In genomic region chr20:334578-334977, GRCh38 we compare ENCODE assay signal across 22 cellular contexts. TPM values are rescaled to one million over a fixed set of nuclear protein-coding genes. Genes with fewer than 3 reads are reported as not detected.
DNase-seq lines count a peak whose midpoint lies in the region; ATAC-seq, FAIRE-seq and TF ChIP-seq lines count a peak whose summit lies in the region.
"Had no signal": no experiment of that assay in that cellular context is flagged by ENCODE, and none has a peak within 500 bp of the region (broad histone marks: within the 10 kb centered on the region; RNA-seq: fewer than 3 reads in every experiment).

No MANE protein-coding gene starts in this region.

- H3K9me3 Mint-ChIP-seq in nephron = no peaks in the 10 kb centered on the region
- H3K9me3 Mint-ChIP-seq: CD4-positive, CD25-positive, alpha-beta regulatory T cell; CD8-positive, alpha-beta T cell had no signal

- no TSS peak for BruUV-seq in HepG2 (replicated peaks; lab: Mats Ljungman, UMichigan)

- H3K36me3 ChIP-seq in HepG2 (replicated peaks in 1 of 2; ENCODE audit: control insufficient read depth in 1 of 2, insufficient read depth in 2 of 2, low read length in 2 of 2) (no peaks in the 10 kb centered on the region), right lobe of liver (no peaks in the 10 kb centered on the region)
- H3K36me3 ChIP-seq in effector memory CD4-positive, alpha-beta T cell (ENCODE audit: control insufficient read depth, insufficient read depth, low read length) = no peaks in the 10 kb centered on the region

- H3K4me3 ChIP-seq in HepG2 (replicated peaks in 1 of 3; ENCODE audit: insufficient read depth in 1 of 3, low read depth in 2 of 3, low read length in 3 of 3) = no peak overlapping the region
- H3K4me3 ChIP-seq in right lobe of liver = no peak overlapping the region
- H3K4me3 ChIP-seq in effector memory CD4-positive, alpha-beta T cell (ENCODE audit: insufficient read depth, low read depth, low read length, poor library complexity, severe bottlenecking) = no peak overlapping the region
- H3K4me3 ChIP-seq: BLaER1, GM12878, GM23248 had no signal

- no peak overlapping the region for H2AFZ ChIP-seq in HepG2 (ENCODE audit: low read length)
- H2AFZ ChIP-seq: GM23248 had no signal

- TF ChIP-seq POLR2A in HepG2 (IDR thresholded peaks at IDR 0.05; ENCODE audit: insufficient read depth in 1 of 2, low read depth in 2 of 2, low read length in 2 of 2) (no peak), right lobe of liver (IDR thresholded peaks at IDR 0.05) (no peak)

- no peak for ATAC-seq in HepG2
- no peak for ATAC-seq in right lobe of liver
- ATAC-seq: CD8-positive, alpha-beta T cell; GM12878 had no signal

- peak overlapping the region in 2 of 3 experiments; percentile 12 to 53 for H3K27ac Mint-ChIP-seq in nephron
- H3K27ac Mint-ChIP-seq: B cell; CD4-positive, CD25-positive, alpha-beta regulatory T cell; CD8-positive, alpha-beta T cell had no signal

- DNase-seq in HepG2 (ENCODE audit: low spot score) = no peak
- DNase-seq in right lobe of liver = no peak
- no peak for DNase-seq in activated CD4-positive, alpha-beta T cell treated with anti-CD3 and anti-CD28 coated beads for 4 hours
- no peak for DNase-seq in effector memory CD4-positive, alpha-beta T cell
- DNase-seq: Caco-2; CD4-positive, CD25-positive, alpha-beta regulatory T cell; CD8-positive, alpha-beta T cell; DMS153; DND-41; GM23248; H7; HCEC 1CT had no signal

- peaks cover 3% of the 10 kb centered on the region for H3K27me3 Mint-ChIP-seq in nephron (ENCODE audit: low read depth)
- H3K27me3 Mint-ChIP-seq: B cell; CD4-positive, CD25-positive, alpha-beta regulatory T cell had no signal

- 86% methylated on average over 8 of the region's 8 CpGs for WGBS in HepG2 (ENCODE audit: low lambda C conversion rate)
- WGBS in right lobe of liver (ENCODE audit: insufficient coverage, low coverage, low lambda C conversion rate, missing lambda C conversion rate) = 85% methylated on average over 4 of the region's 8 CpGs

- TF ChIP-seq RAD21 in HepG2 (CRISPR knock-in tag; IDR thresholded peaks at IDR 0.05) = no peak

- in situ Hi-C loops in HepG2 (cut with HindIII; ENCODE audit: extremely low pct_ligation_motif_present, low pct_unique_long_range_greater_than_20kb) = no loop called here

- H3K27ac ChIP-seq in HepG2 (ENCODE audit: extremely low read length, insufficient read depth, low read length) = no peak overlapping the region
- no peak overlapping the region for H3K27ac ChIP-seq in right lobe of liver
- no peak overlapping the region for H3K27ac ChIP-seq in effector memory CD4-positive, alpha-beta T cell (ENCODE audit: insufficient read depth, low read length, poor library complexity, severe bottlenecking)
- H3K27ac ChIP-seq: 22Rv1, BLaER1, C4-2B, GM23248 had no signal

- no peaks in the 10 kb centered on the region for H3K9me3 ChIP-seq in HepG2 (ENCODE audit: low read length)
- H3K9me3 ChIP-seq in right lobe of liver = no peaks in the 10 kb centered on the region
- no peaks in the 10 kb centered on the region for H3K9me3 ChIP-seq in effector memory CD4-positive, alpha-beta T cell (ENCODE audit: control insufficient read depth, low read length)
- H3K9me3 ChIP-seq: BLaER1, Caco-2 had no signal

- peaks cover 13% of the 10 kb centered on the region for H3K4me1 ChIP-seq in HepG2 (ENCODE audit: insufficient read depth, low read length)
- H3K4me1 ChIP-seq in right lobe of liver = no peaks in the 10 kb centered on the region
- H3K4me1 ChIP-seq in effector memory CD4-positive, alpha-beta T cell (ENCODE audit: control insufficient read depth, insufficient read depth, low read length, poor library complexity, severe bottlenecking) = no peaks in the 10 kb centered on the region
- H3K4me1 ChIP-seq: Caco-2 had no signal

- H3K4me3 Mint-ChIP-seq in nephron = no peak overlapping the region
- H3K4me3 Mint-ChIP-seq: B cell; CD4-positive, CD25-positive, alpha-beta regulatory T cell; CD8-positive, alpha-beta T cell had no signal

- H3K27me3 ChIP-seq in HepG2 (ENCODE audit: control insufficient read depth in 1 of 2, insufficient read depth in 2 of 2, low read length in 2 of 2) = no peaks in the 10 kb centered on the region
- no peaks in the 10 kb centered on the region for H3K27me3 ChIP-seq in right lobe of liver
- H3K27me3 ChIP-seq in effector memory CD4-positive, alpha-beta T cell (replicated peaks; ENCODE audit: control insufficient read depth, insufficient read depth, low read length, poor library complexity, severe bottlenecking) = no peaks in the 10 kb centered on the region
- H3K27me3 ChIP-seq: BLaER1 had no signal

- TF ChIP-seq CTCF in HepG2 (CRISPR knock-in tag; IDR thresholded peaks at IDR 0.05) (no peak), right lobe of liver (IDR thresholded peaks at IDR 0.05) (no peak), nephron (IDR thresholded peaks at IDR 0.05; ENCODE audit: unreplicated experiment in 3 of 3) (no peak)

- H3K79me2 ChIP-seq in HepG2 (ENCODE audit: insufficient read depth, low read length) = no peaks in the 10 kb centered on the region

- no peak overlapping the region for H3K4me2 ChIP-seq in HepG2 (ENCODE audit: low read depth, low read length)
- H3K4me2 ChIP-seq: BLaER1 had no signal

- CTCF ChIA-PET in HepG2 (lab: Yijun Ruan, JAX; ENCODE audit: low intra/inter-chr PET ratio, low total read pairs) = no interaction called here

- TF ChIP-seq EP300 in HepG2 (IDR thresholded peaks at IDR 0.05; ENCODE audit: low read depth in 2 of 2, low read length in 2 of 2) (no peak), HepG2 (CRISPR knock-in tag; IDR thresholded peaks at IDR 0.05; ENCODE audit: borderline replicate concordance) (no peak)

- intact Hi-C loops in HepG2 (cut with micrococcal nuclease; ENCODE audit: unreplicated experiment) (no loop called here), right lobe of liver (cut with DNase I) (no loop called here)

- POLR2A ChIA-PET in HepG2 (lab: Yijun Ruan, JAX) = interaction anchor here (8.3 kb wide), 1 partner anchor 12 kb away, joined by 90 read pairs; the partner anchor contains the start of gene NRSN2

- H3K4me1 Mint-ChIP-seq in nephron = peaks cover 20% of the 10 kb centered on the region

- peaks cover 15% of the 10 kb centered on the region for H4K20me1 ChIP-seq in HepG2 (ENCODE audit: insufficient read depth, low read length)

- H3K36me3 Mint-ChIP-seq in nephron (ENCODE audit: low read depth) = peaks cover 27% of the 10 kb centered on the region
- H3K36me3 Mint-ChIP-seq: CD4-positive, CD25-positive, alpha-beta regulatory T cell; CD8-positive, alpha-beta T cell had no signal

- FAIRE-seq in HepG2 (lab: Jason Lieb, UNC) = no peak
- FAIRE-seq: A204.1, G401.6, GM12878, GM19239, H1 had no signal

- no peak overlapping the region for H3K9ac ChIP-seq in HepG2 (ENCODE audit: insufficient read depth, low read depth, low read length)
- H3K9ac ChIP-seq: BLaER1, GM23248 had no signal

RNA-seq across cellular contexts. Expression of gene SOX12, which starts 9.2 kb away (rescaled TPM):
- 12.1 and 18.7 TPM in 2 replicates for total RNA-seq in HepG2 (2016; rRNA removed; fragmentation: Illumina TruSeq; extraction: Trizol)
- total RNA-seq in HepG2 (2016; cell fraction: cytosol; rRNA removed; fragmentation: Illumina TruSeq; extraction: Trizol; ENCODE audit: low read depth) = 5.2 and 6.4 TPM in 2 replicates
- 10.8 and 18.0 TPM in 2 replicates for total RNA-seq in HepG2 (2016; cell fraction: insoluble cytoplasmic fraction; rRNA removed; fragmentation: Illumina TruSeq; extraction: Trizol)
- 19.3 and 22.7 TPM in 2 replicates for total RNA-seq in HepG2 (2016; cell fraction: membrane; rRNA removed; fragmentation: Illumina TruSeq; extraction: Trizol)
- 14.7 and 17.3 TPM in 2 replicates for total RNA-seq in HepG2 (2016; cell fraction: nucleus; rRNA removed; fragmentation: Illumina TruSeq; extraction: Trizol)
- 10.0 and 11.5 TPM in 2 replicates for polyA plus RNA-seq in HepG2 (2011; rRNA removed)
- 5.9 and 7.7 TPM in 2 replicates for polyA plus RNA-seq in HepG2 (2011; cell fraction: cytosol; rRNA removed)
- polyA plus RNA-seq in HepG2 (2011; cell fraction: nucleus; rRNA removed) = 33.8 and 40.6 TPM in 2 replicates
- 33.1 and 35.1 TPM in 2 replicates for polyA plus RNA-seq in HepG2 (2012)
- 9.1 and 11.5 TPM in 2 replicates for polyA plus RNA-seq in HepG2 (2016; cell fraction: cytosol; fragmentation: Illumina TruSeq; extraction: Trizol; ENCODE audit: low read depth)
- 37.4 and 47.0 TPM in 2 replicates for polyA plus RNA-seq in HepG2 (2016; cell fraction: insoluble cytoplasmic fraction; fragmentation: Illumina TruSeq; extraction: Trizol; ENCODE audit: low read depth)
- polyA plus RNA-seq in HepG2 (2016; cell fraction: membrane; fragmentation: Illumina TruSeq; extraction: Trizol; ENCODE audit: low read depth) = 35.3 and 38.7 TPM in 2 replicates
- 63.1 and 67.8 TPM in 2 replicates for polyA plus RNA-seq in HepG2 (2016; cell fraction: nucleus; fragmentation: Illumina TruSeq; extraction: Trizol; ENCODE audit: insufficient read depth, low read depth)
- polyA minus RNA-seq in HepG2 (2011; rRNA and poly(A)+ RNA removed; ENCODE audit: low replicate concordance) = 2.4 and 12.0 TPM in 2 replicates
- polyA minus RNA-seq in HepG2 (2011; cell fraction: cytosol; rRNA and poly(A)+ RNA removed) = 11.2 and 12.0 TPM in 2 replicates
- 9.6 and 12.7 TPM in 2 replicates for polyA minus RNA-seq in HepG2 (2011; cell fraction: nucleus; rRNA and poly(A)+ RNA removed)
- 1 to 10 TPM; 3.6 to 6.4 (median 4.6) TPM for total RNA-seq in right lobe of liver

RNA-seq across cellular contexts. Expression of gene NRSN2, which starts 12.3 kb away (rescaled TPM):
- 28.4 and 32.3 TPM in 2 replicates for total RNA-seq in HepG2 (2016; rRNA removed; fragmentation: Illumina TruSeq; extraction: Trizol)
- 13.5 and 19.5 TPM in 2 replicates for total RNA-seq in HepG2 (2016; cell fraction: cytosol; rRNA removed; fragmentation: Illumina TruSeq; extraction: Trizol; ENCODE audit: low read depth)
- 26.0 and 33.1 TPM in 2 replicates for total RNA-seq in HepG2 (2016; cell fraction: insoluble cytoplasmic fraction; rRNA removed; fragmentation: Illumina TruSeq; extraction: Trizol)
- total RNA-seq in HepG2 (2016; cell fraction: membrane; rRNA removed; fragmentation: Illumina TruSeq; extraction: Trizol) = 30.9 and 37.0 TPM in 2 replicates
- 18.0 and 19.9 TPM in 2 replicates for total RNA-seq in HepG2 (2016; cell fraction: nucleus; rRNA removed; fragmentation: Illumina TruSeq; extraction: Trizol)
- 49.4 and 63.3 TPM in 2 replicates for polyA plus RNA-seq in HepG2 (2011; rRNA removed)
- 69.4 and 90.4 TPM in 2 replicates for polyA plus RNA-seq in HepG2 (2011; cell fraction: cytosol; rRNA removed)
- polyA plus RNA-seq in HepG2 (2011; cell fraction: nucleus; rRNA removed) = 68.6 and 73.2 TPM in 2 replicates
- 32.8 and 45.8 TPM in 2 replicates for polyA plus RNA-seq in HepG2 (2012)
- 30.7 and 34.2 TPM in 2 replicates for polyA plus RNA-seq in HepG2 (2016; cell fraction: cytosol; fragmentation: Illumina TruSeq; extraction: Trizol; ENCODE audit: low read depth)
- 54.0 and 55.2 TPM in 2 replicates for polyA plus RNA-seq in HepG2 (2016; cell fraction: insoluble cytoplasmic fraction; fragmentation: Illumina TruSeq; extraction: Trizol; ENCODE audit: low read depth)
- polyA plus RNA-seq in HepG2 (2016; cell fraction: membrane; fragmentation: Illumina TruSeq; extraction: Trizol; ENCODE audit: low read depth) = 61.7 and 66.8 TPM in 2 replicates
- 79.0 and 79.1 TPM in 2 replicates for polyA plus RNA-seq in HepG2 (2016; cell fraction: nucleus; fragmentation: Illumina TruSeq; extraction: Trizol; ENCODE audit: insufficient read depth, low read depth)
- polyA minus RNA-seq in HepG2 (2011; rRNA and poly(A)+ RNA removed; ENCODE audit: low replicate concordance) = 1.6 and 52.5 TPM in 2 replicates
- 32.5 and 33.1 TPM in 2 replicates for polyA minus RNA-seq in HepG2 (2011; cell fraction: cytosol; rRNA and poly(A)+ RNA removed)
- polyA minus RNA-seq in HepG2 (2011; cell fraction: nucleus; rRNA and poly(A)+ RNA removed) = 10.7 and 15.0 TPM in 2 replicates
- 1 to 10 TPM; 1.3 to 4.1 (median 1.9) TPM for total RNA-seq in right lobe of liver

RNA-seq across cellular contexts. Expression of gene ZCCHC3, which starts 37.2 kb away (rescaled TPM):
- total RNA-seq in HepG2 (2016; rRNA removed; fragmentation: Illumina TruSeq; extraction: Trizol) (56.2 and 63.0 TPM in 2 replicates), right lobe of liver (1 to 10 TPM; 4.2 to 7.5 (median 5.9) TPM)
- total RNA-seq in HepG2 (2016; cell fraction: cytosol; rRNA removed; fragmentation: Illumina TruSeq; extraction: Trizol; ENCODE audit: low read depth) = 12.1 and 12.3 TPM in 2 replicates
- 49.2 and 64.0 TPM in 2 replicates for total RNA-seq in HepG2 (2016; cell fraction: insoluble cytoplasmic fraction; rRNA removed; fragmentation: Illumina TruSeq; extraction: Trizol)
- total RNA-seq in HepG2 (2016; cell fraction: membrane; rRNA removed; fragmentation: Illumina TruSeq; extraction: Trizol) = 45.3 and 47.4 TPM in 2 replicates
- total RNA-seq in HepG2 (2016; cell fraction: nucleus; rRNA removed; fragmentation: Illumina TruSeq; extraction: Trizol) = 28.6 and 30.4 TPM in 2 replicates
- polyA plus RNA-seq in HepG2 (2011; rRNA removed) = 43.8 and 46.6 TPM in 2 replicates
- polyA plus RNA-seq in HepG2 (2011; cell fraction: cytosol; rRNA removed) = 44.4 and 45.0 TPM in 2 replicates
- 21.2 and 22.1 TPM in 2 replicates for polyA plus RNA-seq in HepG2 (2011; cell fraction: nucleus; rRNA removed)
- polyA plus RNA-seq in HepG2 (2012) = 37.3 and 43.5 TPM in 2 replicates
- 8.1 and 9.0 TPM in 2 replicates for polyA plus RNA-seq in HepG2 (2016; cell fraction: cytosol; fragmentation: Illumina TruSeq; extraction: Trizol; ENCODE audit: low read depth)
- 75.7 and 81.5 TPM in 2 replicates for polyA plus RNA-seq in HepG2 (2016; cell fraction: insoluble cytoplasmic fraction; fragmentation: Illumina TruSeq; extraction: Trizol; ENCODE audit: low read depth)
- 37.6 and 38.3 TPM in 2 replicates for polyA plus RNA-seq in HepG2 (2016; cell fraction: membrane; fragmentation: Illumina TruSeq; extraction: Trizol; ENCODE audit: low read depth)
- polyA plus RNA-seq in HepG2 (2016; cell fraction: nucleus; fragmentation: Illumina TruSeq; extraction: Trizol; ENCODE audit: insufficient read depth, low read depth) = 57.9 and 60.5 TPM in 2 replicates
- polyA minus RNA-seq in HepG2 (2011; rRNA and poly(A)+ RNA removed; ENCODE audit: low replicate concordance) = 9.3 and 53.1 TPM in 2 replicates
- 31.3 and 34.6 TPM in 2 replicates for polyA minus RNA-seq in HepG2 (2011; cell fraction: cytosol; rRNA and poly(A)+ RNA removed)
- 16.1 and 17.3 TPM in 2 replicates for polyA minus RNA-seq in HepG2 (2011; cell fraction: nucleus; rRNA and poly(A)+ RNA removed)

RNA-seq across cellular contexts. Expression of gene C20orf96, which starts 44.0 kb away (rescaled TPM):
- total RNA-seq in HepG2 (2016; rRNA removed; fragmentation: Illumina TruSeq; extraction: Trizol) (3.8 and 4.7 TPM in 2 replicates), right lobe of liver (1 to 10 TPM in 4 of 6 experiments, under 1 TPM in 2; 0.62 to 2.5 (median 1.8) TPM)
- total RNA-seq in HepG2 (2016; cell fraction: cytosol; rRNA removed; fragmentation: Illumina TruSeq; extraction: Trizol; ENCODE audit: low read depth) = 0.51 and 1.3 TPM in 2 replicates
- total RNA-seq in HepG2 (2016; cell fraction: insoluble cytoplasmic fraction; rRNA removed; fragmentation: Illumina TruSeq; extraction: Trizol) = 3.1 and 5.0 TPM in 2 replicates
- 2.0 and 2.7 TPM in 2 replicates for total RNA-seq in HepG2 (2016; cell fraction: membrane; rRNA removed; fragmentation: Illumina TruSeq; extraction: Trizol)
- total RNA-seq in HepG2 (2016; cell fraction: nucleus; rRNA removed; fragmentation: Illumina TruSeq; extraction: Trizol) = 9.9 and 10.7 TPM in 2 replicates
- 18.2 and 20.6 TPM in 2 replicates for polyA plus RNA-seq in HepG2 (2011; rRNA removed)
- 10.7 and 11.6 TPM in 2 replicates for polyA plus RNA-seq in HepG2 (2011; cell fraction: cytosol; rRNA removed)
- polyA plus RNA-seq in HepG2 (2011; cell fraction: nucleus; rRNA removed) = 25.9 and 27.9 TPM in 2 replicates
- 17.5 and 20.7 TPM in 2 replicates for polyA plus RNA-seq in HepG2 (2012)
- polyA plus RNA-seq in HepG2 (2016; cell fraction: cytosol; fragmentation: Illumina TruSeq; extraction: Trizol; ENCODE audit: low read depth) = 4.3 and 5.1 TPM in 2 replicates
- polyA plus RNA-seq in HepG2 (2016; cell fraction: insoluble cytoplasmic fraction; fragmentation: Illumina TruSeq; extraction: Trizol; ENCODE audit: low read depth) = 13.8 and 15.5 TPM in 2 replicates
- 7.8 and 8.1 TPM in 2 replicates for polyA plus RNA-seq in HepG2 (2016; cell fraction: membrane; fragmentation: Illumina TruSeq; extraction: Trizol; ENCODE audit: low read depth)
- 37.7 and 37.8 TPM in 2 replicates for polyA plus RNA-seq in HepG2 (2016; cell fraction: nucleus; fragmentation: Illumina TruSeq; extraction: Trizol; ENCODE audit: insufficient read depth, low read depth)
- polyA minus RNA-seq in HepG2 (2011; rRNA and poly(A)+ RNA removed; ENCODE audit: low replicate concordance) = 1.7 and 6.2 TPM in 2 replicates
- 2.8 and 3.7 TPM in 2 replicates for polyA minus RNA-seq in HepG2 (2011; cell fraction: cytosol; rRNA and poly(A)+ RNA removed)
- polyA minus RNA-seq in HepG2 (2011; cell fraction: nucleus; rRNA and poly(A)+ RNA removed) = 16.1 and 18.5 TPM in 2 replicates

RNA-seq across cellular contexts. Expression of gene TRIB3, which starts 46.0 kb away (rescaled TPM):
- total RNA-seq in HepG2 (2016; rRNA removed; fragmentation: Illumina TruSeq; extraction: Trizol) (106 and 115 TPM in 2 replicates), right lobe of liver (100 to 1,000 TPM in 2 of 6 experiments, 10 to 100 TPM in 4; 15.1 to 139 (median 34.1) TPM)
- 40.1 and 45.0 TPM in 2 replicates for total RNA-seq in HepG2 (2016; cell fraction: cytosol; rRNA removed; fragmentation: Illumina TruSeq; extraction: Trizol; ENCODE audit: low read depth)
- total RNA-seq in HepG2 (2016; cell fraction: insoluble cytoplasmic fraction; rRNA removed; fragmentation: Illumina TruSeq; extraction: Trizol) = 106 and 115 TPM in 2 replicates
- 107 and 130 TPM in 2 replicates for total RNA-seq in HepG2 (2016; cell fraction: membrane; rRNA removed; fragmentation: Illumina TruSeq; extraction: Trizol)
- 47.6 and 54.9 TPM in 2 replicates for total RNA-seq in HepG2 (2016; cell fraction: nucleus; rRNA removed; fragmentation: Illumina TruSeq; extraction: Trizol)
- polyA plus RNA-seq in HepG2 (2011; rRNA removed) = 150 and 241 TPM in 2 replicates
- 165 and 177 TPM in 2 replicates for polyA plus RNA-seq in HepG2 (2011; cell fraction: cytosol; rRNA removed)
- 122 and 148 TPM in 2 replicates for polyA plus RNA-seq in HepG2 (2011; cell fraction: nucleus; rRNA removed)
- 78.0 and 193 TPM in 2 replicates for polyA plus RNA-seq in HepG2 (2012)
- polyA plus RNA-seq in HepG2 (2016; cell fraction: cytosol; fragmentation: Illumina TruSeq; extraction: Trizol; ENCODE audit: low read depth) = 33.6 and 42.0 TPM in 2 replicates
- polyA plus RNA-seq in HepG2 (2016; cell fraction: insoluble cytoplasmic fraction; fragmentation: Illumina TruSeq; extraction: Trizol; ENCODE audit: low read depth) = 99.1 and 105 TPM in 2 replicates
- 76.6 and 88.5 TPM in 2 replicates for polyA plus RNA-seq in HepG2 (2016; cell fraction: membrane; fragmentation: Illumina TruSeq; extraction: Trizol; ENCODE audit: low read depth)
- polyA plus RNA-seq in HepG2 (2016; cell fraction: nucleus; fragmentation: Illumina TruSeq; extraction: Trizol; ENCODE audit: insufficient read depth, low read depth) = 77.9 and 79.0 TPM in 2 replicates
- 66.9 and 301 TPM in 2 replicates for polyA minus RNA-seq in HepG2 (2011; rRNA and poly(A)+ RNA removed; ENCODE audit: low replicate concordance)
- polyA minus RNA-seq in HepG2 (2011; cell fraction: cytosol; rRNA and poly(A)+ RNA removed) = 115 and 151 TPM in 2 replicates
- 35.9 and 65.3 TPM in 2 replicates for polyA minus RNA-seq in HepG2 (2011; cell fraction: nucleus; rRNA and poly(A)+ RNA removed)
